ENCODE assay signal across 29 cellular contexts in genomic region chr2:219985017-219985416, GRCh38.
"Had no signal": no experiment of that assay in that cellular context is flagged by ENCODE, and none has a peak within 500 bp of the region (broad histone marks: within the 10 kb centered on the region; RNA-seq: fewer than 3 reads in every experiment).

No MANE protein-coding gene starts in this region.

- H3K36me3 ChIP-seq: brain microvascular endothelial cell had no signal

- H3K27me3 ChIP-seq: brain microvascular endothelial cell had no signal

- H3K4me3 ChIP-seq: coronary artery had no signal

- H3K27ac ChIP-seq: brain microvascular endothelial cell, coronary artery, epithelial cell of prostate had no signal

- H3K4me3 Mint-ChIP-seq: activated CD4-positive, alpha-beta memory T cell treated with anti-CD3 and anti-CD28 coated beads, Interleukin-2, amount 10 ng/mL, durations not matched to agents 7 days and 5 days; activated CD4-positive, alpha-beta T cell treated with anti-CD3 and anti-CD28 coated beads, Interleukin-2, amount 10 ng/mL, durations not matched to agents 7 days and 5 days; activated naive CD8-positive, alpha-beta T cell; activated T-cell treated with anti-CD3 and anti-CD28 coated beads, Interleukin-2, amount 50 U/mL, for 24 hours; activated T-cell treated with anti-CD3 and anti-CD28 coated beads, Interleukin-2, amount 50 U/mL, for 72 hours; central memory CD8-positive, alpha-beta T cell; effector memory CD8-positive, alpha-beta T cell had no signal

- ATAC-seq: activated T-cell treated with anti-CD3 and anti-CD28 coated beads, Interleukin-2, amount 50 U/mL, for 72 hours; effector memory CD8-positive, alpha-beta T cell had no signal

- H3K27ac Mint-ChIP-seq: activated CD4-positive, alpha-beta memory T cell treated with anti-CD3 and anti-CD28 coated beads, Interleukin-2, amount 10 ng/mL, durations not matched to agents 7 days and 5 days; activated CD4-positive, alpha-beta T cell treated with anti-CD3 and anti-CD28 coated beads, Interleukin-2, amount 10 ng/mL, durations not matched to agents 7 days and 5 days; activated naive CD8-positive, alpha-beta T cell; activated T-cell treated with anti-CD3 and anti-CD28 coated beads, Interleukin-2, amount 50 U/mL, for 24 hours; activated T-cell treated with anti-CD3 and anti-CD28 coated beads, Interleukin-2, amount 50 U/mL, for 72 hours; effector memory CD8-positive, alpha-beta T cell had no signal

- H3K36me3 Mint-ChIP-seq: activated naive CD8-positive, alpha-beta T cell had no signal

- H3K4me1 Mint-ChIP-seq: activated CD4-positive, alpha-beta memory T cell treated with anti-CD3 and anti-CD28 coated beads, Interleukin-2, amount 10 ng/mL, durations not matched to agents 7 days and 5 days; activated CD4-positive, alpha-beta T cell treated with anti-CD3 and anti-CD28 coated beads, Interleukin-2, amount 10 ng/mL, durations not matched to agents 7 days and 5 days; central memory CD8-positive, alpha-beta T cell had no signal

- H3K9me3 Mint-ChIP-seq: activated CD4-positive, alpha-beta memory T cell treated with anti-CD3 and anti-CD28 coated beads, Interleukin-2, amount 10 ng/mL, durations not matched to agents 7 days and 5 days; activated CD4-positive, alpha-beta T cell treated with anti-CD3 and anti-CD28 coated beads, Interleukin-2, amount 10 ng/mL, durations not matched to agents 7 days and 5 days; activated T-cell treated with anti-CD3 and anti-CD28 coated beads, Interleukin-2, amount 50 U/mL, for 24 hours; activated T-cell treated with anti-CD3 and anti-CD28 coated beads, Interleukin-2, amount 50 U/mL, for 72 hours; central memory CD8-positive, alpha-beta T cell; effector memory CD8-positive, alpha-beta T cell had no signal

- DNase-seq: activated CD4-positive, alpha-beta memory T cell treated with anti-CD3 and anti-CD28 coated beads, Interleukin-2, amount 10 ng/mL, durations not matched to agents 7 days and 5 days; activated CD4-positive, alpha-beta T cell treated with anti-CD3 and anti-CD28 coated beads for 4 hours; activated CD4-positive, alpha-beta T cell treated with anti-CD3 and anti-CD28 coated beads, Interleukin-2, amount 10 ng/mL, durations not matched to agents 7 days and 5 days; activated CD4-positive, alpha-beta T cell treated with anti-CD3 and anti-CD28 coated beads, Interleukin-2, amount 50 U/mL, for 4 hours; activated CD4-positive, CD25-positive, alpha-beta regulatory T cell; activated CD4-positive, CD25-positive, alpha-beta regulatory T cell treated with anti-CD3 and anti-CD28 coated beads, Interleukin-2, amount 50 U/mL, for 72 hours; activated CD8-positive, alpha-beta memory T cell treated with anti-CD3 and anti-CD28 coated beads, Interleukin-2, amount 50 U/mL, for 48 hours; activated gamma-delta T cell treated with Interleukin-2 at 50 U/mL for 16 hours; activated naive CD4-positive, alpha-beta T cell treated with anti-CD3 and anti-CD28 coated beads, Interleukin-2, amount 50 U/mL, for 16 hours; activated naive CD4-positive, alpha-beta T cell treated with Interleukin-2 at 50 U/mL for 16 hours; activated T-cell treated with anti-CD3 and anti-CD28 coated beads for 4 hours; activated T-cell treated with anti-CD3 and anti-CD28 coated beads, Interleukin-2, amount 50 U/mL, for 24 hours; activated T-cell treated with anti-CD3 and anti-CD28 coated beads, Interleukin-2, amount 50 U/mL, for 72 hours; amniotic stem cell; anterior cingulate cortex; brain microvascular endothelial cell; dermis blood vessel endothelial cell; effector CD4-positive, alpha-beta T cell; effector memory CD8-positive, alpha-beta T cell; foreskin fibroblast; head of caudate nucleus; T-helper 2 cell had no signal

- FAIRE-seq: astrocyte, bronchial epithelial cell, frontal cortex had no signal

- H3K27me3 Mint-ChIP-seq: activated CD4-positive, alpha-beta memory T cell treated with anti-CD3 and anti-CD28 coated beads, Interleukin-2, amount 10 ng/mL, durations not matched to agents 7 days and 5 days; activated CD4-positive, alpha-beta T cell treated with anti-CD3 and anti-CD28 coated beads, Interleukin-2, amount 10 ng/mL, durations not matched to agents 7 days and 5 days; activated T-cell treated with anti-CD3 and anti-CD28 coated beads, Interleukin-2, amount 50 U/mL, for 24 hours; effector memory CD8-positive, alpha-beta T cell had no signal
